In genomic region chr6:124888581-124889371, GRCh38 we compare ENCODE assay signal across 9 cellular contexts.
DNase-seq lines count a peak whose midpoint lies in the region; ATAC-seq, FAIRE-seq and TF ChIP-seq lines count a peak whose summit lies in the region.
"Had no signal": no experiment of that assay in that cellular context is flagged by ENCODE, and none has a peak within 500 bp of the region (broad histone marks: within the 10 kb centered on the region; RNA-seq: fewer than 3 reads in every experiment).

No MANE protein-coding gene starts in this region.

- no peak for DNase-seq in activated CD4-positive, alpha-beta T cell treated with anti-CD3 and anti-CD28 coated beads for 36 hours
- no peak for DNase-seq in activated CD4-positive, alpha-beta T cell treated with anti-CD3 and anti-CD28 coated beads for 1 hour
- DNase-seq in K562 (ENCODE audit: extremely low read depth in 1 of 4, low spot score in 3 of 4) (no peak), skeletal muscle cell (ENCODE audit: low read depth) (no peak), NCI-H526 (lab: John Stamatoyannopoulos, UW) (no peak)
- DNase-seq: activated CD4-positive, alpha-beta T cell treated with anti-CD3 and anti-CD28 coated beads, Interleukin-2, amount 50 U/mL, for 1 hour had no signal

- no peaks in the 10 kb centered on the region for H3K9me3 Mint-ChIP-seq in activated CD4-positive, alpha-beta T cell treated with anti-CD3 and anti-CD28 coated beads for 36 hours (ENCODE audit: low read depth)

- H3K9ac ChIP-seq in K562 (ENCODE audit: insufficient read depth in 1 of 2, low read depth in 2 of 2, low read length in 2 of 2), result no peak overlapping the region

- H3K4me1 ChIP-seq in K562 (replicated peaks in 1 of 2; ENCODE audit: control insufficient read depth in 2 of 2, insufficient read depth in 2 of 2, low read length in 2 of 2), result peaks cover 0 to 4% of the 10 kb centered on the region in 2 experiments; a peak in 2 of 5 replicates

- no peaks in the 10 kb centered on the region for H3K79me2 ChIP-seq in K562 (ENCODE audit: control insufficient read depth, insufficient read depth, low read length)

- H3K27me3 ChIP-seq in K562 (ENCODE audit: control insufficient read depth in 2 of 2, insufficient read depth in 2 of 2, low read length in 2 of 2), result no peaks in the 10 kb centered on the region

- H3K4me3 Mint-ChIP-seq in activated CD4-positive, alpha-beta T cell treated with anti-CD3 and anti-CD28 coated beads for 36 hours, result peak overlapping the region; percentile 32

- no peak for TF ChIP-seq RAD21 in K562 (CRISPR knock-in tag; conservative IDR thresholded peaks at IDR 0.05 in 1 of 2, IDR thresholded peaks at IDR 0.05 in 1 of 2)

- H3K27me3 Mint-ChIP-seq in activated CD4-positive, alpha-beta T cell treated with anti-CD3 and anti-CD28 coated beads for 36 hours, result no peaks in the 10 kb centered on the region

- peaks cover 17% of the 10 kb centered on the region for H3K4me1 Mint-ChIP-seq in activated CD4-positive, alpha-beta T cell treated with anti-CD3 and anti-CD28 coated beads for 36 hours

- no peaks in the 10 kb centered on the region for H3K9me1 ChIP-seq in K562 (ENCODE audit: control insufficient read depth, insufficient read depth, low read length)

- H4K20me1 ChIP-seq in K562 (replicated peaks; ENCODE audit: control insufficient read depth, insufficient read depth, low read length), result no peaks in the 10 kb centered on the region

- BruUV-seq in K562 (replicated peaks; lab: Mats Ljungman, UMichigan), result no TSS peak

- 29% methylated on average over 5 of the region's 5 CpGs for WGBS in K562 (ENCODE audit: insufficient coverage, low coverage, missing lambda C conversion rate)

- in situ Hi-C loops in K562 (cut with MboI), result no loop called here

- H3K27ac ChIP-seq in K562 (ENCODE audit: extremely low read depth, low read depth, low read length), result no peak overlapping the region

- TF ChIP-seq POLR2A in K562 (conservative IDR thresholded peaks at IDR 0.05), result no peak

- FAIRE-seq in K562 (lab: Jason Lieb, UNC), result no peak

- H2AFZ ChIP-seq in K562 (ENCODE audit: low read depth, low read length), result peak overlapping the region; percentile 69

- intact Hi-C loops in activated CD4-positive, alpha-beta T cell treated with anti-CD3 and anti-CD28 coated beads for 36 hours (cut with DNase I, micrococcal nuclease), result no loop called here
- intact Hi-C loops in K562 (cut with micrococcal nuclease), result no loop called here

- H3K9me3 ChIP-seq in K562 (replicated peaks; ENCODE audit: control insufficient read depth, insufficient read depth, low read depth, low read length), result no peaks in the 10 kb centered on the region

- CTCF ChIA-PET in activated CD4-positive, alpha-beta T cell treated with anti-CD3 and anti-CD28 coated beads for 36 hours (lab: Charles Lee), result no interaction called here
- CTCF ChIA-PET in K562 (lab: Yijun Ruan, JAX; ENCODE audit: low intra/inter-chr PET ratio), result no interaction called here

- H3K27ac Mint-ChIP-seq in activated CD4-positive, alpha-beta T cell treated with anti-CD3 and anti-CD28 coated beads for 36 hours, result peak overlapping the region; percentile 49

- POLR2A ChIA-PET in activated CD4-positive, alpha-beta T cell treated with anti-CD3 and anti-CD28 coated beads for 36 hours (lab: Charles Lee), result no interaction called here
- POLR2A ChIA-PET in K562 (lab: Yijun Ruan, JAX), result interaction anchor here (1.0 kb wide), 1 partner anchor 10 kb away, joined by 3 read pairs; no protein-coding TSS in a partner anchor

- H3K4me3 ChIP-seq in K562, result no peak overlapping the region
- peak overlapping the region; percentile 12 for H3K4me3 ChIP-seq in skeletal muscle cell (ENCODE audit: low read depth, low read length)

- H3K36me3 Mint-ChIP-seq in activated CD4-positive, alpha-beta T cell treated with anti-CD3 and anti-CD28 coated beads for 36 hours (ENCODE audit: low read depth), result no peaks in the 10 kb centered on the region

- peak; percentile 19 for ATAC-seq in activated CD4-positive, alpha-beta T cell treated with anti-CD3 and anti-CD28 coated beads for 36 hours
- ATAC-seq in HG03175 (IDR thresholded peaks at IDR 0.05; ENCODE audit: unreplicated experiment), result peak; percentile 42
- no peak for ATAC-seq in K562
- no peak for ATAC-seq in GM21528 (IDR thresholded peaks at IDR 0.05; ENCODE audit: low FRiP score, unreplicated experiment)
- ATAC-seq in HG02763 (IDR thresholded peaks at IDR 0.05; ENCODE audit: unreplicated experiment), result no peak

- no peaks in the 10 kb centered on the region for H3K36me3 ChIP-seq in K562 (ENCODE audit: control insufficient read depth, insufficient read depth, low read length)

- H3K4me2 ChIP-seq in K562 (ENCODE audit: insufficient read depth, low read length), result no peak overlapping the region; the same call in 1 of the 2 replicates

- TF ChIP-seq CTCF in K562 (IDR thresholded peaks at IDR 0.05 in 2 of 3, conservative IDR thresholded peaks at IDR 0.05 in 1 of 3; ENCODE audit: insufficient read depth in 2 of 3, low read depth in 1 of 3, low read length in 3 of 3), result no peak

- TF ChIP-seq EP300 in K562 (IDR thresholded peaks at IDR 0.05; ENCODE audit: low read length), result no peak

TF ChIP-seq in K562, 482 proteins besides CTCF, POLR2A, EP300 and RAD21:
- TF ChIP-seq ELF2 (CRISPR knock-in tag; IDR thresholded peaks at IDR 0.05) (no peak), IFI16 (CRISPR knock-in tag; IDR thresholded peaks at IDR 0.05) (no peak), DEAF1 (CRISPR knock-in tag; IDR thresholded peaks at IDR 0.05) (no peak), GMEB1 (CRISPR knock-in tag; IDR thresholded peaks at IDR 0.05) (no peak), MEIS2 (IDR thresholded peaks at IDR 0.05; ENCODE audit: partially characterized antibody) (peak; percentile 13), ARID3B (CRISPR knock-in tag; IDR thresholded peaks at IDR 0.05; ENCODE audit: borderline replicate concordance) (no peak)

Comparison
In these comparisons a context has a peak if more than half of its experiments do, and no peak if none do; other contexts are left out.
1. ATAC-seq: peak in activated CD4-positive, alpha-beta T cell treated with anti-CD3 and anti-CD28 coated beads for 36 hours (single experiment) and HG03175 (single experiment); none in K562 (single experiment), GM21528 (single experiment) and HG02763 (single experiment).